Comparison of ENCODE assay signal across 31 cellular contexts in the genomic region with DNA sequence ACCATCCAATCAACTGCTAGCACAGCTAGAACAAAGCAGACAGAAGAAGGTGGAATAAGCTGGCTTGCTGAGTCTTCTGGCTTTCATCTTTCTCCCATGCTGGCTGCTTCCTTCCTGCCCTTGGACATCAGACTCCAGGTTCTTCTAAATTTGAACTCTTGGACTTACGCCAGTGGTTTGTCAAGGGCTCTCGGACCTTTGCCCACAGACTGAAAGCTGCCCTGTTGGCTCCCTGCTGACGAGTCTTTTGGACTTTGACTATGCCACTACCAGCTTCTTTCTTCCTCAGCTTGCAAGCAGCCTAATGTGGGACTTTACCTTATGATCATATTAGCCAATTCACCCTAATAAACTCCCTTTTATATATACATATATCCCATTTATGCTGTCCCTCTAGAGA.
"Had no signal": no experiment of that assay in that cellular context is flagged by ENCODE, and none has a peak within 500 bp of the region (broad histone marks: within the 10 kb centered on the region; RNA-seq: fewer than 3 reads in every experiment).

No MANE protein-coding gene starts in this region.

- H3K27ac Mint-ChIP-seq: activated CD4-positive, alpha-beta memory T cell treated with anti-CD3 and anti-CD28 coated beads for 36 hours; activated CD4-positive, alpha-beta T cell treated with anti-CD3 and anti-CD28 coated beads for 36 hours; activated CD4-positive, alpha-beta T cell treated with anti-CD3 and anti-CD28 coated beads, Interleukin-2, amount 10 ng/mL, durations not matched to agents 24 days and 14 days; activated CD8-positive, alpha-beta memory T cell treated with anti-CD3 and anti-CD28 coated beads, Interleukin-2, amount 10 ng/mL, durations not matched to agents 7 days and 5 days; activated CD8-positive, alpha-beta T cell treated with anti-CD3 and anti-CD28 coated beads, Interleukin-2, amount 10 ng/mL, durations not matched to agents 7 days and 5 days; activated naive CD8-positive, alpha-beta T cell; activated T-cell treated with anti-CD3 and anti-CD28 coated beads, Interleukin-2, amount 50 U/mL, for 24 hours; activated T-cell treated with anti-CD3 and anti-CD28 coated beads, Interleukin-2, amount 50 U/mL, for 72 hours; effector memory CD8-positive, alpha-beta T cell had no signal

- H3K4me3 Mint-ChIP-seq: activated CD4-positive, alpha-beta memory T cell treated with anti-CD3 and anti-CD28 coated beads for 36 hours; activated CD4-positive, alpha-beta T cell treated with anti-CD3 and anti-CD28 coated beads for 36 hours; activated CD4-positive, alpha-beta T cell treated with anti-CD3 and anti-CD28 coated beads, Interleukin-2, amount 10 ng/mL, durations not matched to agents 24 days and 14 days; activated CD8-positive, alpha-beta memory T cell treated with anti-CD3 and anti-CD28 coated beads, Interleukin-2, amount 10 ng/mL, durations not matched to agents 7 days and 5 days; activated CD8-positive, alpha-beta T cell treated with anti-CD3 and anti-CD28 coated beads, Interleukin-2, amount 10 ng/mL, durations not matched to agents 7 days and 5 days; activated naive CD8-positive, alpha-beta T cell; activated T-cell treated with anti-CD3 and anti-CD28 coated beads, Interleukin-2, amount 50 U/mL, for 24 hours; activated T-cell treated with anti-CD3 and anti-CD28 coated beads, Interleukin-2, amount 50 U/mL, for 72 hours had no signal

- H3K27me3 ChIP-seq: brain microvascular endothelial cell, foreskin keratinocyte, gastrocnemius medialis had no signal

- H3K9me3 ChIP-seq: esophagus muscularis mucosa, gastrocnemius medialis had no signal

- H3K27me3 Mint-ChIP-seq: activated CD4-positive, alpha-beta memory T cell treated with anti-CD3 and anti-CD28 coated beads for 36 hours; activated CD4-positive, alpha-beta T cell treated with anti-CD3 and anti-CD28 coated beads, Interleukin-2, amount 10 ng/mL, durations not matched to agents 24 days and 14 days; activated CD8-positive, alpha-beta memory T cell treated with anti-CD3 and anti-CD28 coated beads, Interleukin-2, amount 10 ng/mL, durations not matched to agents 7 days and 5 days; activated naive CD8-positive, alpha-beta T cell; activated T-cell treated with anti-CD3 and anti-CD28 coated beads, Interleukin-2, amount 50 U/mL, for 24 hours had no signal

- DNase-seq: activated CD4-positive, alpha-beta memory T cell treated with anti-CD3 and anti-CD28 coated beads for 36 hours; activated CD4-positive, alpha-beta T cell treated with anti-CD3 and anti-CD28 coated beads for 36 hours; activated CD4-positive, alpha-beta T cell treated with anti-CD3 and anti-CD28 coated beads, Interleukin-2, amount 10 ng/mL, durations not matched to agents 24 days and 14 days; activated CD4-positive, CD25-positive, alpha-beta regulatory T cell; activated CD4-positive, CD25-positive, alpha-beta regulatory T cell treated with anti-CD3 and anti-CD28 coated beads, Interleukin-2, amount 50 U/mL, for 72 hours; activated CD8-positive, alpha-beta memory T cell treated with anti-CD3 and anti-CD28 coated beads, Interleukin-2, amount 10 ng/mL, durations not matched to agents 7 days and 5 days; activated CD8-positive, alpha-beta memory T cell treated with anti-CD3 and anti-CD28 coated beads, Interleukin-2, amount 50 U/mL, for 4 hours; activated CD8-positive, alpha-beta T cell treated with anti-CD3 and anti-CD28 coated beads, Interleukin-2, amount 10 ng/mL, durations not matched to agents 7 days and 5 days; activated gamma-delta T cell; activated naive CD4-positive, alpha-beta T cell; activated naive CD4-positive, alpha-beta T cell treated with anti-CD3 and anti-CD28 coated beads, Interleukin-2, amount 50 U/mL, for 16 hours; activated T-cell treated with anti-CD3 and anti-CD28 coated beads for 4 hours; activated T-cell treated with anti-CD3 and anti-CD28 coated beads, Interleukin-2, amount 50 U/mL, for 24 hours; activated T-cell treated with anti-CD3 and anti-CD28 coated beads, Interleukin-2, amount 50 U/mL, for 72 hours; amniotic stem cell; anterior cingulate cortex; cortex of kidney; dermis blood vessel endothelial cell; effector CD4-positive, alpha-beta T cell; effector memory CD8-positive, alpha-beta T cell; erythroblast; gastrocnemius medialis; glutamatergic neuron; T-helper 2 cell had no signal

- H3K4me1 Mint-ChIP-seq: activated CD4-positive, alpha-beta T cell treated with anti-CD3 and anti-CD28 coated beads, Interleukin-2, amount 10 ng/mL, durations not matched to agents 24 days and 14 days; activated CD8-positive, alpha-beta memory T cell treated with anti-CD3 and anti-CD28 coated beads, Interleukin-2, amount 10 ng/mL, durations not matched to agents 7 days and 5 days had no signal

- H3K4me1 ChIP-seq: esophagus muscularis mucosa, foreskin keratinocyte, gastrocnemius medialis had no signal

- ATAC-seq: activated CD4-positive, alpha-beta T cell treated with anti-CD3 and anti-CD28 coated beads for 36 hours; activated CD8-positive, alpha-beta memory T cell treated with anti-CD3 and anti-CD28 coated beads, Interleukin-2, amount 10 ng/mL, durations not matched to agents 7 days and 5 days; activated CD8-positive, alpha-beta T cell treated with anti-CD3 and anti-CD28 coated beads, Interleukin-2, amount 10 ng/mL, durations not matched to agents 7 days and 5 days; activated T-cell treated with anti-CD3 and anti-CD28 coated beads, Interleukin-2, amount 50 U/mL, for 72 hours; effector memory CD8-positive, alpha-beta T cell; foreskin keratinocyte; gastrocnemius medialis had no signal

- H3K9me3 Mint-ChIP-seq: activated CD4-positive, alpha-beta memory T cell treated with anti-CD3 and anti-CD28 coated beads for 36 hours; activated T-cell treated with anti-CD3 and anti-CD28 coated beads, Interleukin-2, amount 50 U/mL, for 24 hours had no signal

- H3K36me3 ChIP-seq: brain microvascular endothelial cell, esophagus muscularis mucosa, gastrocnemius medialis had no signal

- FAIRE-seq: astrocyte, bronchial epithelial cell, colon had no signal

- H3K4me3 ChIP-seq: esophagus muscularis mucosa, gastrocnemius medialis had no signal

- H3K36me3 Mint-ChIP-seq: activated CD4-positive, alpha-beta memory T cell treated with anti-CD3 and anti-CD28 coated beads for 36 hours; activated CD8-positive, alpha-beta memory T cell treated with anti-CD3 and anti-CD28 coated beads, Interleukin-2, amount 10 ng/mL, durations not matched to agents 7 days and 5 days had no signal

- H3K27ac ChIP-seq: brain microvascular endothelial cell, esophagus muscularis mucosa, foreskin keratinocyte, gastrocnemius medialis had no signal
